Comparison of ENCODE assay signal across 8 cellular contexts in the genomic region with DNA sequence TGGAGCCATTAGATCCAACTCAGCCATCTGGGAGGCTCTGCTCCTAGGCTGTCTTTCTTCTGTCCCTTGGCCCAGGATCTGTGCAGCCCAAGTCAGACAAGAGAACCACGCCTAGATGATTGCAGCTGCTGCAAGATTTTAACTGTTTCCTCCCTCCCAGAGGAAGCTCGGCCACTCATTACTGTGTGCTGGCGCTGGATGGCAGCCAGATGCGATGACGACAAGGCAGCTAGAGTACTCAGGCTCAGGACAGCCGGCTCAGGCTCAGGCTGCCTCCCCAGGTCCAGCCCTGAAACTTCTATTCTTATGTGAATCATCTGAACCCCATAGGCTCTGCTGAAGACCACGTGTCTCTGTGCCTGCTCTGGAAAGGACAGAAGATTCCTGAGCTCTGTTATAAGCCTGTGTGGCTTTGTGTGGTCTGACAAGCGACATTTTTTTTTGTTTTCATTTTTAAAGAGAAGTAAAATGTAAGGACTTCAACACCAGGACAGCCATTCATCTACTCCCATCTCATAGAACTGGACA. TPM values are rescaled to one million over a fixed set of nuclear protein-coding genes. Genes with fewer than 3 reads are reported as not detected.
A peak's percentile ranks its signal among the peaks of the same experiment; 100 is the strongest.
DNase-seq lines count a peak whose midpoint lies in the region; ATAC-seq, FAIRE-seq and TF ChIP-seq lines count a peak whose summit lies in the region.

No MANE protein-coding gene starts in this region.

- no peaks in the 10 kb centered on the region for H3K36me3 Mint-ChIP-seq in Caco-2 (ENCODE audit: insufficient read depth, unreplicated experiment)

- H3K4me3 ChIP-seq in Caco-2 (ENCODE audit: low read depth, low read length) (peak overlapping the region; percentile 40), gastrocnemius medialis (peak overlapping the region; percentile 61 to 79 (median 68))

- no peaks in the 10 kb centered on the region for H3K9me3 ChIP-seq in Caco-2
- no peaks in the 10 kb centered on the region for H3K9me3 ChIP-seq in gastrocnemius medialis

- H3K27me3 ChIP-seq in Caco-2 (replicated peaks; ENCODE audit: control insufficient read depth, insufficient read depth, low read length) (no peaks in the 10 kb centered on the region), gastrocnemius medialis (no peaks in the 10 kb centered on the region)

- DNase-seq in Caco-2 (peak; percentile 67 to 81), RCC 7860 (ENCODE audit: low spot score) (peak; percentile 98), T47D (ENCODE audit: low read depth in 1 of 2, low spot score in 1 of 2) (peak; percentile 36 to 89), iPS-NIHi11 (ENCODE audit: low spot score) (peak; percentile 78), gastrocnemius medialis (peak; percentile 89 to 95), cerebellar nuclear complex (lab: John Stamatoyannopoulos, UW) (no peak)

- intact Hi-C loops in Caco-2 (cut with micrococcal nuclease; ENCODE audit: unreplicated experiment), result no loop called here
- intact Hi-C loops in gastrocnemius medialis (cut with DNase I; ENCODE audit: low total_unique reads), result no loop called here

- peak; percentile 97 for FAIRE-seq in RCC 7860 (lab: Jason Lieb, UNC)

- H3K36me3 ChIP-seq in Caco-2 (ENCODE audit: control insufficient read depth, insufficient read depth, low read length) (no peaks in the 10 kb centered on the region), gastrocnemius medialis (no peaks in the 10 kb centered on the region)

- peak; percentile 67; the same call in 1 of the 2 replicates for TF ChIP-seq EP300 in Ishikawa (IDR thresholded peaks at IDR 0.05; ENCODE audit: borderline replicate concordance)

- POLR2A ChIA-PET in Caco-2 (lab: Charles Lee), result interaction anchor here (0.7 kb wide), 2 partner anchors 48 to 417 kb away, joined by 3 to 4 read pairs; no protein-coding TSS in a partner anchor

- no TSS peak for BruUV-seq in Caco-2 (replicated peaks; lab: Mats Ljungman, UMichigan)

- H3K27ac Mint-ChIP-seq in Caco-2 (ENCODE audit: unreplicated experiment), result peak overlapping the region; percentile 70

- H3K4me3 Mint-ChIP-seq in Caco-2 (ENCODE audit: unreplicated experiment), result peak overlapping the region; percentile 78

- H3K4me1 ChIP-seq in Caco-2 (peaks cover 20% of the 10 kb centered on the region), gastrocnemius medialis (peaks cover 21 to 22% of the 10 kb centered on the region in 2 donors)

- H3K9me3 Mint-ChIP-seq in Caco-2 (ENCODE audit: unreplicated experiment), result no peaks in the 10 kb centered on the region

- peaks cover 17% of the 10 kb centered on the region for H3K4me1 Mint-ChIP-seq in Caco-2 (ENCODE audit: low read depth, unreplicated experiment)

- in situ Hi-C loops in T47D (cut with HindIII; ENCODE audit: low pct_unique_long_range_greater_than_20kb, low sequenced_read_pairs), result no loop called here
- in situ Hi-C loops in gastrocnemius medialis (cut with MboI; ENCODE audit: low sequenced_read_pairs in 4 of 4), result no loop called here

- ATAC-seq in GM21367 (IDR thresholded peaks at IDR 0.05; ENCODE audit: unreplicated experiment) (peak; percentile 94), gastrocnemius medialis (peak; percentile 93 to 95)

- peak overlapping the region; percentile 80 to 86 (median 82) for H3K27ac ChIP-seq in gastrocnemius medialis

- TF ChIP-seq RAD21 in Ishikawa (IDR thresholded peaks at IDR 0.05; ENCODE audit: low read depth), result peak; percentile 30; the same call in 1 of the 2 replicates

- no peaks in the 10 kb centered on the region for H3K27me3 Mint-ChIP-seq in Caco-2 (ENCODE audit: insufficient read depth, unreplicated experiment)

- CTCF ChIA-PET in Caco-2 (lab: Charles Lee), result no interaction called here

- TF ChIP-seq CTCF in Caco-2 (IDR thresholded peaks at IDR 0.05; ENCODE audit: insufficient read depth in 1 of 2, low read depth in 1 of 2, low read length in 1 of 2, severe bottlenecking in 1 of 2, unreplicated experiment in 1 of 2) (peak in 1 of 2 experiments; percentile 4), gastrocnemius medialis (IDR thresholded peaks at IDR 0.05 in 4 of 5, conservative IDR thresholded peaks at IDR 0.05 in 1 of 5) (no peak)

- TF ChIP-seq POLR2A in gastrocnemius medialis (IDR thresholded peaks at IDR 0.05), result peak; percentile 51 to 71

TF ChIP-seq in Ishikawa, 13 proteins besides CTCF, POLR2A, EP300 and RAD21:
- TF ChIP-seq TEAD4 (IDR thresholded peaks at IDR 0.05) (peak; percentile 72), CREB1 (IDR thresholded peaks at IDR 0.05; ENCODE audit: low read depth) (peak; percentile 54; the same call in 1 of the 2 replicates), NFIC (IDR thresholded peaks at IDR 0.05) (peak; percentile 95), EGR1 (IDR thresholded peaks at IDR 0.05) (no peak), TAF1 (IDR thresholded peaks at IDR 0.05; ENCODE audit: low read depth) (0 out of 2 replicates have a peak, but pooled peaks have one; percentile 34), CEBPB (IDR thresholded peaks at IDR 0.05) (peak; percentile 66), ZBTB7A (IDR thresholded peaks at IDR 0.05; ENCODE audit: low read depth) (no peak), FOXM1 (IDR thresholded peaks at IDR 0.05; ENCODE audit: borderline replicate concordance, low read depth) (peak; percentile 54; the same call in 1 of the 2 replicates), YY1 (IDR thresholded peaks at IDR 0.05; ENCODE audit: low read depth) (peak; percentile 70), TCF12 (IDR thresholded peaks at IDR 0.05; ENCODE audit: low read depth) (peak; percentile 83)
- TF ChIP-seq, protein P1, sequence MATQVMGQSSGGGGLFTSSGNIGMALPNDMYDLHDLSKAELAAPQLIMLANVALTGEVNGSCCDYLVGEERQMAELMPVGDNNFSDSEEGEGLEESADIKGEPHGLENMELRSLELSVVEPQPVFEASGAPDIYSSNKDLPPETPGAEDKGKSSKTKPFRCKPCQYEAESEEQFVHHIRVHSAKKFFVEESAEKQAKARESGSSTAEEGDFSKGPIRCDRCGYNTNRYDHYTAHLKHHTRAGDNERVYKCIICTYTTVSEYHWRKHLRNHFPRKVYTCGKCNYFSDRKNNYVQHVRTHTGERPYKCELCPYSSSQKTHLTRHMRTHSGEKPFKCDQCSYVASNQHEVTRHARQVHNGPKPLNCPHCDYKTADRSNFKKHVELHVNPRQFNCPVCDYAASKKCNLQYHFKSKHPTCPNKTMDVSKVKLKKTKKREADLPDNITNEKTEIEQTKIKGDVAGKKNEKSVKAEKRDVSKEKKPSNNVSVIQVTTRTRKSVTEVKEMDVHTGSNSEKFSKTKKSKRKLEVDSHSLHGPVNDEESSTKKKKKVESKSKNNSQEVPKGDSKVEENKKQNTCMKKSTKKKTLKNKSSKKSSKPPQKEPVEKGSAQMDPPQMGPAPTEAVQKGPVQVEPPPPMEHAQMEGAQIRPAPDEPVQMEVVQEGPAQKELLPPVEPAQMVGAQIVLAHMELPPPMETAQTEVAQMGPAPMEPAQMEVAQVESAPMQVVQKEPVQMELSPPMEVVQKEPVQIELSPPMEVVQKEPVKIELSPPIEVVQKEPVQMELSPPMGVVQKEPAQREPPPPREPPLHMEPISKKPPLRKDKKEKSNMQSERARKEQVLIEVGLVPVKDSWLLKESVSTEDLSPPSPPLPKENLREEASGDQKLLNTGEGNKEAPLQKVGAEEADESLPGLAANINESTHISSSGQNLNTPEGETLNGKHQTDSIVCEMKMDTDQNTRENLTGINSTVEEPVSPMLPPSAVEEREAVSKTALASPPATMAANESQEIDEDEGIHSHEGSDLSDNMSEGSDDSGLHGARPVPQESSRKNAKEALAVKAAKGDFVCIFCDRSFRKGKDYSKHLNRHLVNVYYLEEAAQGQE (IDR thresholded peaks at IDR 0.05; ENCODE audit: low read depth), result 0 out of 2 replicates have a peak, but pooled peaks have one; percentile 15
- TF ChIP-seq, protein P2, sequence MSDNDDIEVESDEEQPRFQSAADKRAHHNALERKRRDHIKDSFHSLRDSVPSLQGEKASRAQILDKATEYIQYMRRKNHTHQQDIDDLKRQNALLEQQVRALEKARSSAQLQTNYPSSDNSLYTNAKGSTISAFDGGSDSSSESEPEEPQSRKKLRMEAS (IDR thresholded peaks at IDR 0.05), result peak; percentile 81; the same call in 1 of the 2 replicates
- TF ChIP-seq, protein P3, sequence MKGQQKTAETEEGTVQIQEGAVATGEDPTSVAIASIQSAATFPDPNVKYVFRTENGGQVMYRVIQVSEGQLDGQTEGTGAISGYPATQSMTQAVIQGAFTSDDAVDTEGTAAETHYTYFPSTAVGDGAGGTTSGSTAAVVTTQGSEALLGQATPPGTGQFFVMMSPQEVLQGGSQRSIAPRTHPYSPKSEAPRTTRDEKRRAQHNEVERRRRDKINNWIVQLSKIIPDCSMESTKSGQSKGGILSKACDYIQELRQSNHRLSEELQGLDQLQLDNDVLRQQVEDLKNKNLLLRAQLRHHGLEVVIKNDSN (IDR thresholded peaks at IDR 0.05), result peak; percentile 89

RNA-seq across cellular contexts. Expression of a gene that starts 32.1 kb away (rescaled TPM):
- total RNA-seq in Caco-2 (2022) (not detected in 2 replicates), gastrocnemius medialis (1 to 10 TPM; 1.1 to 2.7 (median 1.5) TPM)

RNA-seq across cellular contexts. Expression of a gene that starts 32.5 kb away (rescaled TPM):
- total RNA-seq in Caco-2 (2022), result 12.4 and 16.2 TPM in 2 replicates
- 10 to 100 TPM; 14.0 to 33.0 (median 21.2) TPM for total RNA-seq in gastrocnemius medialis

RNA-seq across cellular contexts. Expression of a gene that starts 47.9 kb away (rescaled TPM):
- total RNA-seq in Caco-2 (2022) (19.4 and 27.0 TPM in 2 replicates), gastrocnemius medialis (10 to 100 TPM in 1 of 4 donors, 1 to 10 TPM in 3; 3.3 to 10.2 (median 6.0) TPM)

Comparison
In these comparisons a context has a peak if more than half of its experiments do, and no peak if none do; other contexts are left out.
1. DNase-seq: peak in Caco-2 (2 of 2), RCC 7860 (single experiment), T47D (2 of 2), iPS-NIHi11 (single experiment) and gastrocnemius medialis (2 of 2); none in cerebellar nuclear complex (0 of 2).